Comparison of ENCODE assay signal across 14 cellular contexts in genomic region chr7:33511735-33512134, GRCh38.
"Had no signal": no experiment of that assay in that cellular context is flagged by ENCODE, and none has a peak within 500 bp of the region (broad histone marks: within the 10 kb centered on the region; RNA-seq: fewer than 3 reads in every experiment).

No MANE protein-coding gene starts in this region.

- DNase-seq: activated CD4-positive, alpha-beta T cell treated with anti-CD3 and anti-CD28 coated beads for 1 hour; activated CD4-positive, alpha-beta T cell treated with anti-CD3 and anti-CD28 coated beads, Interleukin-2, amount 50 U/mL, for 48 hours; activated naive CD4-positive, alpha-beta T cell treated with anti-CD3 and anti-CD28 coated beads for 36 hours; erythroblast; glutamatergic neuron; kidney glomerular epithelial cell; nephron progenitor cell; occipital lobe; right cardiac atrium; stimulated activated CD4-positive, alpha-beta T cell treated with anti-CD3 and anti-CD28 coated beads, Interleukin-15, amount 100 ng/mL, for 24 hours; stimulated activated CD4-positive, alpha-beta T cell treated with anti-CD3 and anti-CD28 coated beads, Interleukin-4, amount 100 ng/mL, for 24 hours had no signal

- ATAC-seq: right cardiac atrium had no signal

- H3K4me3 ChIP-seq: ascending aorta, skin epidermis, suprapubic skin had no signal
